Comparison of ENCODE assay signal across 12 cellular contexts in the genomic region with DNA sequence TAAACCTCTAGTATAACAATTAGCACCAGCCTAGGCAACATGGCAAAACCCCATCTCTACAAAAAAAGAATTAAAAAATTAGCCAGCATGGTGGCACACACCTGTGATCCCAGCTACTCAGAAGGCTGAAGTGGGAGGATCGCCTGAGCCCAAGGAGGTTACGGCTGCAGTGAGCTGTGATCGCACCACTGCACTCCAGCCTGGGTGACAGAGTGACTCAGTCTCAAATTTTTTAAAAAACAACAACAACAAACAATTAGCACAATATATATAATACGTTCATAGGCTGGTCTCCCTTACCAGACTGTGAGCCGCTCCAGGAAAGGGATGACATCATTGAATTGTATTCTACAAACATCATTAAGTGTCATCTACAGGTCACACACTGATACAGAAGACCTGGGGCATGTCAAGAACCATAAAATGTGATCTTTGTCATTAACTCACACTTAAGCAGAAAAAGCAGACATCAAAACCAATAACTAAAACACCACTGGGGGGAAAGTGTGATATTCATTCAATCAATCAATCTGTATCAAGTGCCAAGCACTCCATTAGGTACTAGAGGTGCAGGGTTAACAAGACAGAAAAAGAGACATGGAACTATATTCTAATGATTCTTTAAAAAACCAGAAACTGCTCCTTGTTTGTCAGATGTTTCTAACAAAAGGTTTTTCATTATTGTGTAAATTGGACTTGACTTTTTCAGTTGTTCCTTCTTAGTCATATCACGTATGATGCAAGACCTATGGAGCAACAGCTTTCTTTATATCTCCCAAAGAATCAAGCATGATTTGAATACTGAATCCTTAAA. TPM values are rescaled to one million over a fixed set of nuclear protein-coding genes. Genes with fewer than 3 reads are reported as not detected.
DNase-seq lines count a peak whose midpoint lies in the region; ATAC-seq, FAIRE-seq and TF ChIP-seq lines count a peak whose summit lies in the region.
"Had no signal": no experiment of that assay in that cellular context is flagged by ENCODE, and none has a peak within 500 bp of the region (broad histone marks: within the 10 kb centered on the region; RNA-seq: fewer than 3 reads in every experiment).

No MANE protein-coding gene starts in this region.

- WGBS in HepG2 (ENCODE audit: low lambda C conversion rate) = 20% methylated on average over 6 of the region's 6 CpGs

- no peak for TF ChIP-seq EP300 in HepG2 (IDR thresholded peaks at IDR 0.05; ENCODE audit: low read depth in 2 of 2, low read length in 2 of 2)
- TF ChIP-seq EP300 in HepG2 (CRISPR knock-in tag; IDR thresholded peaks at IDR 0.05; ENCODE audit: borderline replicate concordance) = no peak

- no peak overlapping the region for H3K9ac ChIP-seq in adipocyte (ENCODE audit: low read length)
- no peak overlapping the region for H3K9ac ChIP-seq in HepG2 (ENCODE audit: insufficient read depth, low read depth, low read length)

- H3K36me3 ChIP-seq in adipocyte (ENCODE audit: control insufficient read depth, insufficient read depth, low read length, severe bottlenecking) (no peaks in the 10 kb centered on the region), HepG2 (replicated peaks in 1 of 2; ENCODE audit: control insufficient read depth in 1 of 2, insufficient read depth in 2 of 2, low read length in 2 of 2) (no peaks in the 10 kb centered on the region)

- FAIRE-seq in HepG2 (lab: Jason Lieb, UNC) = no peak

- in situ Hi-C loops in HepG2 (cut with HindIII; ENCODE audit: extremely low pct_ligation_motif_present, low pct_unique_long_range_greater_than_20kb) = no loop called here

- no peak for TF ChIP-seq RAD21 in HepG2 (CRISPR knock-in tag; IDR thresholded peaks at IDR 0.05)

- H3K4me3 ChIP-seq in AG10803 (ENCODE audit: low read length) (no peak overlapping the region), HL-60 (replicated peaks; ENCODE audit: insufficient read depth, low read length) (no peak overlapping the region), adipocyte (ENCODE audit: low read length) (peak overlapping the region; percentile 13), HepG2 (replicated peaks in 1 of 3; ENCODE audit: insufficient read depth in 1 of 3, low read depth in 2 of 3, low read length in 3 of 3) (no peak overlapping the region)

- H3K4me1 ChIP-seq in adipocyte (ENCODE audit: control insufficient read depth, insufficient read depth, low read length) (peaks cover 23% of the 10 kb centered on the region), HepG2 (ENCODE audit: insufficient read depth, low read length) (no peaks in the 10 kb centered on the region)

- H3K27ac ChIP-seq in HL-60 (replicated peaks) (peak overlapping the region; percentile 66), HepG2 (ENCODE audit: extremely low read length, insufficient read depth, low read length) (no peak overlapping the region)

- intact Hi-C loops in HepG2 (cut with micrococcal nuclease; ENCODE audit: unreplicated experiment) = no loop called here

- H3K27me3 ChIP-seq in HL-60 (ENCODE audit: insufficient read depth, poor library complexity, severe bottlenecking) (no peaks in the 10 kb centered on the region), adipocyte (replicated peaks; ENCODE audit: control insufficient read depth, insufficient read depth, low read length) (no peaks in the 10 kb centered on the region), HepG2 (ENCODE audit: control insufficient read depth in 1 of 2, insufficient read depth in 2 of 2, low read length in 2 of 2) (no peaks in the 10 kb centered on the region)

- H2AFZ ChIP-seq in HepG2 (ENCODE audit: low read length) = no peak overlapping the region

- no TSS peak for BruUV-seq in HepG2 (replicated peaks; lab: Mats Ljungman, UMichigan)

- TF ChIP-seq CTCF in AG10803 (conservative IDR thresholded peaks at IDR 0.05; ENCODE audit: low read length) (no peak), HL-60 (IDR thresholded peaks at IDR 0.05; ENCODE audit: insufficient read depth, low read length) (no peak), HepG2 (CRISPR knock-in tag; IDR thresholded peaks at IDR 0.05) (no peak)

- H3K79me2 ChIP-seq in HepG2 (ENCODE audit: insufficient read depth, low read length) = no peaks in the 10 kb centered on the region

- no peak overlapping the region for H3K4me2 ChIP-seq in HepG2 (ENCODE audit: low read depth, low read length)

- DNase-seq in AG10803 (ENCODE audit: low read depth) = peak; percentile 81
- peak in 1 of 2 experiments; percentile 64 for DNase-seq in HL-60 (ENCODE audit: low read depth in 1 of 2, low spot score in 1 of 2)
- DNase-seq in adipocyte (ENCODE audit: low read depth) = peak; percentile 94
- no peak for DNase-seq in HepG2 (ENCODE audit: low spot score)
- no peak for DNase-seq in NCI-H2171 treated with DMSO at 0.1 percent for 48 hours (lab: John Stamatoyannopoulos, UW)
- no peak for DNase-seq in NK-92 treated with Interleukin-12 subunit alpha and Interleukin-12 subunit beta, amount 100 ng/mL, for 24 hours (lab: John Stamatoyannopoulos, UW)
- DNase-seq: activated CD4-positive, alpha-beta T cell treated with anti-CD3 and anti-CD28 coated beads, Interleukin-2, amount 10 ng/mL, durations not matched to agents 7 days and 5 days; erythroblast; NCI-H2081; right cardiac atrium had no signal

- TF ChIP-seq POLR2A in HepG2 (IDR thresholded peaks at IDR 0.05; ENCODE audit: insufficient read depth in 1 of 2, low read depth in 2 of 2, low read length in 2 of 2) = no peak

- H3K9me3 ChIP-seq in adipocyte (ENCODE audit: control insufficient read depth, low read length) (no peaks in the 10 kb centered on the region), HepG2 (ENCODE audit: low read length) (no peaks in the 10 kb centered on the region)

- POLR2A ChIA-PET in HepG2 (lab: Yijun Ruan, JAX) = no interaction called here

- ATAC-seq in HepG2 (no peak), HG02884 (IDR thresholded peaks at IDR 0.05; ENCODE audit: unreplicated experiment) (no peak), GM21786 (IDR thresholded peaks at IDR 0.05; ENCODE audit: unreplicated experiment) (no peak)
- ATAC-seq: right cardiac atrium had no signal

- no peaks in the 10 kb centered on the region for H4K20me1 ChIP-seq in HepG2 (ENCODE audit: insufficient read depth, low read length)

- CTCF ChIA-PET in HepG2 (lab: Yijun Ruan, JAX; ENCODE audit: low intra/inter-chr PET ratio, low total read pairs) = no interaction called here

TF ChIP-seq in HepG2, 621 proteins besides CTCF, POLR2A, EP300 and RAD21 (continues in another document):
- TF ChIP-seq ATF7 (IDR thresholded peaks at IDR 0.05) = peak; percentile 91
- no peak for TF ChIP-seq ATF7 (CRISPR knock-in tag; IDR thresholded peaks at IDR 0.05)
- TF ChIP-seq CEBPB (IDR thresholded peaks at IDR 0.05; ENCODE audit: borderline replicate concordance, low read depth, low read length) = peak; percentile 66; the same call in 1 of the 2 replicates

RNA-seq across cellular contexts. Expression of gene MAP3K5, which starts 17.8 kb away (rescaled TPM):
- total RNA-seq in HepG2 (2016; rRNA removed; fragmentation: Illumina TruSeq; extraction: Trizol) = not detected in 2 replicates
- under 0.01 TPM in 1 of 2 replicates, not detected in the other for total RNA-seq in HepG2 (2016; cell fraction: cytosol; rRNA removed; fragmentation: Illumina TruSeq; extraction: Trizol; ENCODE audit: low read depth)
- not detected in 2 replicates for total RNA-seq in HepG2 (2016; cell fraction: insoluble cytoplasmic fraction; rRNA removed; fragmentation: Illumina TruSeq; extraction: Trizol)
- total RNA-seq in HepG2 (2016; cell fraction: membrane; rRNA removed; fragmentation: Illumina TruSeq; extraction: Trizol) = not detected in 2 replicates
- not detected in 2 replicates for total RNA-seq in HepG2 (2016; cell fraction: nucleus; rRNA removed; fragmentation: Illumina TruSeq; extraction: Trizol)
- polyA plus RNA-seq in HepG2 (2011; rRNA removed) = not detected in 2 replicates
- not detected in 2 replicates for polyA plus RNA-seq in HepG2 (2011; cell fraction: cytosol; rRNA removed)
- not detected in 2 replicates for polyA plus RNA-seq in HepG2 (2011; cell fraction: nucleus; rRNA removed)
- polyA plus RNA-seq in HepG2 (2012) = not detected in 2 replicates
- polyA plus RNA-seq in HepG2 (2016; cell fraction: cytosol; fragmentation: Illumina TruSeq; extraction: Trizol; ENCODE audit: low read depth) = not detected in 2 replicates
- not detected in 2 replicates for polyA plus RNA-seq in HepG2 (2016; cell fraction: insoluble cytoplasmic fraction; fragmentation: Illumina TruSeq; extraction: Trizol; ENCODE audit: low read depth)
- polyA plus RNA-seq in HepG2 (2016; cell fraction: membrane; fragmentation: Illumina TruSeq; extraction: Trizol; ENCODE audit: low read depth) = not detected in 2 replicates
- polyA plus RNA-seq in HepG2 (2016; cell fraction: nucleus; fragmentation: Illumina TruSeq; extraction: Trizol; ENCODE audit: insufficient read depth, low read depth) = not detected in 2 replicates
- 8.5 TPM in 1 of 2 replicates, not detected in the other for polyA minus RNA-seq in HepG2 (2011; rRNA and poly(A)+ RNA removed; ENCODE audit: low replicate concordance)
- 0.20 TPM in 1 of 2 replicates, not detected in the other for polyA minus RNA-seq in HepG2 (2011; cell fraction: cytosol; rRNA and poly(A)+ RNA removed)
- polyA minus RNA-seq in HepG2 (2011; cell fraction: nucleus; rRNA and poly(A)+ RNA removed) = not detected in 2 replicates

RNA-seq across cellular contexts. Expression of gene PEX7, which starts 48.0 kb away (rescaled TPM):
- 0.53 and 0.88 TPM in 2 replicates for total RNA-seq in HepG2 (2016; rRNA removed; fragmentation: Illumina TruSeq; extraction: Trizol)
- total RNA-seq in HepG2 (2016; cell fraction: cytosol; rRNA removed; fragmentation: Illumina TruSeq; extraction: Trizol; ENCODE audit: low read depth) = 0.20 and 0.26 TPM in 2 replicates
- 0.35 and 0.65 TPM in 2 replicates for total RNA-seq in HepG2 (2016; cell fraction: insoluble cytoplasmic fraction; rRNA removed; fragmentation: Illumina TruSeq; extraction: Trizol)
- total RNA-seq in HepG2 (2016; cell fraction: membrane; rRNA removed; fragmentation: Illumina TruSeq; extraction: Trizol) = 0.34 TPM in 1 of 2 replicates, not detected in the other
- total RNA-seq in HepG2 (2016; cell fraction: nucleus; rRNA removed; fragmentation: Illumina TruSeq; extraction: Trizol) = 0.40 and 0.56 TPM in 2 replicates
- 0.04 and 0.29 TPM in 2 replicates for polyA plus RNA-seq in HepG2 (2011; rRNA removed)
- 0.15 and 0.36 TPM in 2 replicates for polyA plus RNA-seq in HepG2 (2011; cell fraction: cytosol; rRNA removed)
- polyA plus RNA-seq in HepG2 (2011; cell fraction: nucleus; rRNA removed) = not detected in 2 replicates
- 0.15 and 0.27 TPM in 2 replicates for polyA plus RNA-seq in HepG2 (2012)
- 0.09 TPM in 2 replicates for polyA plus RNA-seq in HepG2 (2016; cell fraction: cytosol; fragmentation: Illumina TruSeq; extraction: Trizol; ENCODE audit: low read depth)
- polyA plus RNA-seq in HepG2 (2016; cell fraction: insoluble cytoplasmic fraction; fragmentation: Illumina TruSeq; extraction: Trizol; ENCODE audit: low read depth) = 0.74 and 0.75 TPM in 2 replicates
- polyA plus RNA-seq in HepG2 (2016; cell fraction: membrane; fragmentation: Illumina TruSeq; extraction: Trizol; ENCODE audit: low read depth) = 0.10 and 0.21 TPM in 2 replicates
- polyA plus RNA-seq in HepG2 (2016; cell fraction: nucleus; fragmentation: Illumina TruSeq; extraction: Trizol; ENCODE audit: insufficient read depth, low read depth) = 0.55 TPM in 1 of 2 replicates, not detected in the other
- 3.1 TPM in 1 of 2 replicates, not detected in the other for polyA minus RNA-seq in HepG2 (2011; rRNA and poly(A)+ RNA removed; ENCODE audit: low replicate concordance)
- 0.53 TPM in 1 of 2 replicates, not detected in the other for polyA minus RNA-seq in HepG2 (2011; cell fraction: cytosol; rRNA and poly(A)+ RNA removed)
- 0.25 TPM in 1 of 2 replicates, not detected in the other for polyA minus RNA-seq in HepG2 (2011; cell fraction: nucleus; rRNA and poly(A)+ RNA removed)

Comparison
In these comparisons a context has a peak if more than half of its experiments do, and no peak if none do; other contexts are left out.
1. DNase-seq: peak in AG10803 (single experiment) and adipocyte (single experiment); none in HepG2 (single experiment), NCI-H2171 treated with DMSO at 0.1 percent for 48 hours (single experiment) and NK-92 treated with Interleukin-12 subunit alpha and Interleukin-12 subunit beta, amount 100 ng/mL, for 24 hours (single experiment).